In the genomic region with DNA sequence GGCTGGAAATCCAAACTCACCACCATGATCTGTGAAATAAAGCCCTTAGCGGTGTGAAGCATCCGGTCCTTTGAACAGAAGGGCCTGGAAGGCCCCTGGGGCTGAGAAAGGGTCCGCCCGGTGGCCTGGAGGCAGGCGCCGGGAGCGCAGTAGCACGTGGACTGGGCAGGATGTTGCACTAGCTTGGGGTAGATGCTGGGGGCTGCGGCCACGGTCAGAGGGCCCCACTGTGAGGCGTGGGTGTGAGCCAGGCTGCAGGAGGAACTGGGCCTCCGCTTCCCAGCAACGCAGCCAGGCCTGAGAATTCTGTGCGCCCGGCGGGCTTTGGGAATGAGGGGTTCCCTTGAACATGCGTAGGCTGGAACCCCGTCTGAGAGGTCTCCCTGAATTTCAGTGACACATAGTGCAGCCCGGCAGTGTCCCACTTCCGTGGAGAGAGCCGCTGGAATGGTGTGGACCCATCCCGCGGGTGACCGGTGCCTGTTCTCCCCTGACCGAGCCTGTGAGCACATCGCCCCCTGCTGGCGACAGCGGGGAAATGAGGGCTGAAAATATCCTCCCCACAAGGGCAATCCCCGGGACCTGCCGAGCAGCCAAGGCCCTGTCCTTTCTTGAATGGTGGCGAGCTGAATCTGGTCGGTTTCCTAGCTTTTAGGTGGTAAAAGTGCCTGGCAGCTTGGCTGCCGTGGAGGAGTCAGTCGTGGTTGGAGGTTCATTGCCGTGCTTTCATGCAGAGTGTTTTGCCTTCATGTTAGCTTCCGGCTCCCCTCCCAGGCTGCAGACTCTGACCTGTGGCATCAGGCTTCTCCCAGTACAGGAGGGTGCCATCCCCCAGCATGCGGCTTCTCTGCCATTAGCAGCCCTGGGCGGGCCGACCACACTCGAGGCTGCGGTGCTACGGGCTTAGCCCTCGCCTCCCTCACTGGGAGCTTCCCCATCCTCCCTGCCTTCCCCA, we compare ENCODE assay signal across 2 cellular contexts.
TF ChIP-seq lines count a peak whose summit lies in the region.

No MANE protein-coding gene starts in this region.

TF ChIP-seq in GM23338, 12 proteins besides CTCF, POLR2A, EP300 and RAD21:
- TF ChIP-seq POLR2AphosphoS5 (IDR thresholded peaks at IDR 0.05; ENCODE audit: low read depth), result peak; percentile 24
- TF ChIP-seq, protein P1, sequence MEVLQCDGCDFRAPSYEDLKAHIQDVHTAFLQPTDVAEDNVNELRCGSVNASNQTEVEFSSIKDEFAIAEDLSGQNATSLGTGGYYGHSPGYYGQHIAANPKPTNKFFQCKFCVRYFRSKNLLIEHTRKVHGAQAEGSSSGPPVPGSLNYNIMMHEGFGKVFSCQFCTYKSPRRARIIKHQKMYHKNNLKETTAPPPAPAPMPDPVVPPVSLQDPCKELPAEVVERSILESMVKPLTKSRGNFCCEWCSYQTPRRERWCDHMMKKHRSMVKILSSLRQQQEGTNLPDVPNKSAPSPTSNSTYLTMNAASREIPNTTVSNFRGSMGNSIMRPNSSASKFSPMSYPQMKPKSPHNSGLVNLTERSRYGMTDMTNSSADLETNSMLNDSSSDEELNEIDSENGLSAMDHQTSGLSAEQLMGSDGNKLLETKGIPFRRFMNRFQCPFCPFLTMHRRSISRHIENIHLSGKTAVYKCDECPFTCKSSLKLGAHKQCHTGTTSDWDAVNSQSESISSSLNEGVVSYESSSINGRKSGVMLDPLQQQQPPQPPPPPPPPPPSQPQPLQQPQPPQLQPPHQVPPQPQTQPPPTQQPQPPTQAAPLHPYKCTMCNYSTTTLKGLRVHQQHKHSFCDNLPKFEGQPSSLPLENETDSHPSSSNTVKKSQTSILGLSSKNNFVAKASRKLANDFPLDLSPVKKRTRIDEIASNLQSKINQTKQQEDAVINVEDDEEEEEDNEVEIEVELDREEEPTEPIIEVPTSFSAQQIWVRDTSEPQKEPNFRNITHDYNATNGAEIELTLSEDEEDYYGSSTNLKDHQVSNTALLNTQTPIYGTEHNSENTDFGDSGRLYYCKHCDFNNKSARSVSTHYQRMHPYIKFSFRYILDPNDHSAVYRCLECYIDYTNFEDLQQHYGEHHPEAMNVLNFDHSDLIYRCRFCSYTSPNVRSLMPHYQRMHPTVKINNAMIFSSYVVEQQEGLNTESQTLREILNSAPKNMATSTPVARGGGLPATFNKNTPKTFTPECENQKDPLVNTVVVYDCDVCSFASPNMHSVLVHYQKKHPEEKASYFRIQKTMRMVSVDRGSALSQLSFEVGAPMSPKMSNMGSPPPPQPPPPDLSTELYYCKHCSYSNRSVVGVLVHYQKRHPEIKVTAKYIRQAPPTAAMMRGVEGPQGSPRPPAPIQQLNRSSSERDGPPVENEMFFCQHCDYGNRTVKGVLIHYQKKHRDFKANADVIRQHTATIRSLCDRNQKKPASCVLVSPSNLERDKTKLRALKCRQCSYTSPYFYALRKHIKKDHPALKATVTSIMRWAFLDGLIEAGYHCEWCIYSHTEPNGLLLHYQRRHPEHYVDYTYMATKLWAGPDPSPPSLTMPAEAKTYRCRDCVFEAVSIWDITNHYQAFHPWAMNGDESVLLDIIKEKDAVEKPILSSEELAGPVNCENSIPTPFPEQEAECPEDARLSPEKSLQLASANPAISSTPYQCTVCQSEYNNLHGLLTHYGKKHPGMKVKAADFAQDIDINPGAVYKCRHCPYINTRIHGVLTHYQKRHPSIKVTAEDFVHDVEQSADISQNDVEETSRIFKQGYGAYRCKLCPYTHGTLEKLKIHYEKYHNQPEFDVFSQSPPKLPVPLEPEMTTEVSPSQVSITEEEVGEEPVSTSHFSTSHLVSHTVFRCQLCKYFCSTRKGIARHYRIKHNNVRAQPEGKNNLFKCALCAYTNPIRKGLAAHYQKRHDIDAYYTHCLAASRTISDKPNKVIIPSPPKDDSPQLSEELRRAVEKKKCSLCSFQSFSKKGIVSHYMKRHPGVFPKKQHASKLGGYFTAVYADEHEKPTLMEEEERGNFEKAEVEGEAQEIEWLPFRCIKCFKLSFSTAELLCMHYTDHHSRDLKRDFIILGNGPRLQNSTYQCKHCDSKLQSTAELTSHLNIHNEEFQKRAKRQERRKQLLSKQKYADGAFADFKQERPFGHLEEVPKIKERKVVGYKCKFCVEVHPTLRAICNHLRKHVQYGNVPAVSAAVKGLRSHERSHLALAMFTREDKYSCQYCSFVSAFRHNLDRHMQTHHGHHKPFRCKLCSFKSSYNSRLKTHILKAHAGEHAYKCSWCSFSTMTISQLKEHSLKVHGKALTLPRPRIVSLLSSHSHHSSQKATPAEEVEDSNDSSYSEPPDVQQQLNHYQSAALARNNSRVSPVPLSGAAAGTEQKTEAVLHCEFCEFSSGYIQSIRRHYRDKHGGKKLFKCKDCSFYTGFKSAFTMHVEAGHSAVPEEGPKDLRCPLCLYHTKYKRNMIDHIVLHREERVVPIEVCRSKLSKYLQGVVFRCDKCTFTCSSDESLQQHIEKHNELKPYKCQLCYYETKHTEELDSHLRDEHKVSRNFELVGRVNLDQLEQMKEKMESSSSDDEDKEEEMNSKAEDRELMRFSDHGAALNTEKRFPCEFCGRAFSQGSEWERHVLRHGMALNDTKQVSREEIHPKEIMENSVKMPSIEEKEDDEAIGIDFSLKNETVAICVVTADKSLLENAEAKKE (CRISPR knock-in tag; IDR thresholded peaks at IDR 0.05), result no peak

TF ChIP-seq in H1, 55 proteins besides CTCF, POLR2A, EP300 and RAD21:
- TF ChIP-seq GABPA (IDR thresholded peaks at IDR 0.05; ENCODE audit: borderline replicate concordance, insufficient read depth, low read length) (peak; percentile 36; the same call in 1 of the 2 replicates), POLR2AphosphoS5 (IDR thresholded peaks at IDR 0.05; ENCODE audit: low read depth, low read length) (no peak)
